In genomic region chr5:66987126-66987525, GRCh38 we compare ENCODE assay signal across 23 cellular contexts.
DNase-seq lines count a peak whose midpoint lies in the region; ATAC-seq, FAIRE-seq and TF ChIP-seq lines count a peak whose summit lies in the region.
"Had no signal": no experiment of that assay in that cellular context is flagged by ENCODE, and none has a peak within 500 bp of the region (broad histone marks: within the 10 kb centered on the region; RNA-seq: fewer than 3 reads in every experiment).

No MANE protein-coding gene starts in this region.

- H2BK15ac ChIP-seq in IMR-90 (ENCODE audit: low read depth, low read length) = no peak overlapping the region

- in situ Hi-C loops in IMR-90 (cut with MboI; ENCODE audit: low sequenced_read_pairs) = no loop called here

- TF ChIP-seq POLR2A in IMR-90 (IDR thresholded peaks at IDR 0.05; ENCODE audit: low read depth, low read length) = no peak

- H3K9ac ChIP-seq in IMR-90 (ENCODE audit: low read depth, low read length) = no peak overlapping the region
- H3K9ac ChIP-seq: BLaER1 had no signal

- TF ChIP-seq CTCF in D721Med (IDR thresholded peaks at IDR 0.05; ENCODE audit: insufficient read depth, missing control alignments) = no peak
- TF ChIP-seq CTCF in IMR-90 (conservative IDR thresholded peaks at IDR 0.05; ENCODE audit: low read depth, low read length) = no peak
- no peak for TF ChIP-seq CTCF in bronchial epithelial cell (IDR thresholded peaks at IDR 0.05; ENCODE audit: insufficient read depth, low read length, severe bottlenecking)

- no peak overlapping the region for H2BK20ac ChIP-seq in IMR-90 (ENCODE audit: low read depth, low read length)

- H3K18ac ChIP-seq in IMR-90 (ENCODE audit: low read depth, low read length) = no peak overlapping the region; the same call in 1 of the 2 replicates

- no peaks in the 10 kb centered on the region for H3K9me3 ChIP-seq in IMR-90 (ENCODE audit: control insufficient read depth, insufficient read depth, low read length)
- H3K9me3 ChIP-seq: BLaER1, esophagus squamous epithelium had no signal

- dilution Hi-C loops in IMR-90 (cut with HindIII; ENCODE audit: low sequenced_read_pairs, unreplicated experiment) = no loop called here

- intact Hi-C loops in IMR-90 (cut with micrococcal nuclease) = loop anchor here (1.0 kb wide), 1 partner anchor 27 kb away; no protein-coding TSS in a partner anchor

- H3K27me3 ChIP-seq in IMR-90 (ENCODE audit: control insufficient read depth, insufficient read depth, low read length) = no peaks in the 10 kb centered on the region
- H3K27me3 ChIP-seq in bronchial epithelial cell (ENCODE audit: control insufficient read depth, insufficient read depth, low read length) = no peaks in the 10 kb centered on the region
- H3K27me3 ChIP-seq: BLaER1, esophagus squamous epithelium had no signal

- POLR2A ChIA-PET in IMR-90 (lab: Charles Lee; ENCODE audit: unreplicated experiment) = interaction anchor here (0.6 kb wide), 1 partner anchor 29 kb away, joined by 3 read pairs; no protein-coding TSS in a partner anchor

- H2AK9ac ChIP-seq in IMR-90 (replicated peaks; ENCODE audit: low read depth, low read length, poor library complexity) = no peak overlapping the region

- no peak overlapping the region for H2AFZ ChIP-seq in IMR-90 (replicated peaks; ENCODE audit: low read length, poor library complexity)

- H3K14ac ChIP-seq in IMR-90 (replicated peaks; ENCODE audit: low read depth, low read length) = no peak overlapping the region

- WGBS in IMR-90 (ENCODE audit: extremely low coverage in 2 of 2, insufficient read length in 1 of 2), 2 experiments = no CpG with 5 or more reads among the region's 2 CpGs

- no peak overlapping the region for H4K91ac ChIP-seq in IMR-90 (ENCODE audit: insufficient read depth, low read depth, low read length)

- H3K56ac ChIP-seq in IMR-90 (ENCODE audit: extremely low read depth, insufficient read depth, low read length) = no peak overlapping the region

- H3K36me3 ChIP-seq in IMR-90 (ENCODE audit: control insufficient read depth, insufficient read depth, low read length) = no peaks in the 10 kb centered on the region
- H3K36me3 ChIP-seq in bronchial epithelial cell (ENCODE audit: control insufficient read depth, insufficient read depth, low read length) = no peaks in the 10 kb centered on the region
- H3K36me3 ChIP-seq: BLaER1, esophagus squamous epithelium had no signal

- peak overlapping the region; percentile 54; the same call in 1 of the 2 replicates for H3K4me2 ChIP-seq in IMR-90 (ENCODE audit: low read depth, low read length)

- no peak overlapping the region for H2AK5ac ChIP-seq in IMR-90 (ENCODE audit: low read depth, low read length)

- H3K79me1 ChIP-seq in IMR-90 (ENCODE audit: low read depth in 1 of 2, low read length in 2 of 2) = no peaks in the 10 kb centered on the region

- H2BK5ac ChIP-seq in IMR-90 (ENCODE audit: low read depth, low read length, poor library complexity, severe bottlenecking) = peak overlapping the region; percentile 63

- no peak overlapping the region for H4K5ac ChIP-seq in IMR-90 (ENCODE audit: low read depth, low read length)

- CTCF ChIA-PET in IMR-90 (lab: Yijun Ruan, JAX) = interaction anchor here (0.6 to 1.3 kb wide), 11 partner anchors 11 to 1107 kb away, joined by 3 to 6 read pairs (median 3); no protein-coding TSS in a partner anchor

- BruUV-seq in IMR-90 (replicated peaks; lab: Mats Ljungman, UMichigan) = no TSS peak

- H3K4me1 ChIP-seq in IMR-90 (ENCODE audit: control insufficient read depth, insufficient read depth, low read length) = peaks cover 6% of the 10 kb centered on the region

- H3K4me3 ChIP-seq in IMR-90 (ENCODE audit: insufficient read depth, low read depth, low read length) = no peak overlapping the region
- H3K4me3 ChIP-seq in bronchial epithelial cell (ENCODE audit: low read depth, low read length) = no peak overlapping the region
- H3K4me3 ChIP-seq: BLaER1, esophagus squamous epithelium had no signal

- H4K8ac ChIP-seq in IMR-90 (ENCODE audit: low read depth in 2 of 2, low read length in 2 of 2) = no peak overlapping the region; a peak in 1 of 4 replicates

- H3K27ac ChIP-seq in IMR-90 (ENCODE audit: insufficient read depth, low read length) = peak overlapping the region; percentile 32; the same call in 1 of the 2 replicates
- H3K27ac ChIP-seq: BLaER1, RWPE1 had no signal

- no peak overlapping the region for H3K4ac ChIP-seq in IMR-90 (ENCODE audit: low read depth, low read length)

- peaks cover 7% of the 10 kb centered on the region; the same call in 1 of the 2 replicates for H3K9me1 ChIP-seq in IMR-90 (ENCODE audit: insufficient read depth, low read length)

- FAIRE-seq in D721Med (lab: Jason Lieb, UNC) = peak; percentile 11
- FAIRE-seq in bronchial epithelial cell (lab: Jason Lieb, UNC) = no peak
- FAIRE-seq: H1, urothelium cell line had no signal

- DNase-seq in D721Med (ENCODE audit: insufficient read length, low spot score) (no peak), IMR-90 (peak; percentile 68), bronchial epithelial cell (ENCODE audit: low read depth) (peak; percentile 38), kidney tubule cell (ENCODE audit: low spot score) (peak; percentile 39), NCI-H2196 treated with DMSO at 0.1 percent for 48 hours (lab: John Stamatoyannopoulos, UW; ENCODE audit: unreplicated experiment) (no peak)
- no peak for DNase-seq in activated effector memory CD4-positive, alpha-beta T cell treated with anti-CD3 and anti-CD28 coated beads, Interleukin-2, amount 50 U/mL, for 16 hours
- no peak for DNase-seq in stimulated activated naive CD4-positive, alpha-beta T cell (lab: John Stamatoyannopoulos, UW)
- DNase-seq: ACHN; activated CD4-positive, alpha-beta memory T cell treated with anti-CD3 and anti-CD28 coated beads for 36 hours; activated naive CD4-positive, alpha-beta T cell treated with anti-CD3 and anti-CD28 coated beads for 36 hours; activated T-cell treated with anti-CD3 and anti-CD28 coated beads, Interleukin-2, amount 50 U/mL, for 1 hour; anterior cingulate cortex; effector memory CD8-positive, alpha-beta T cell; esophagus squamous epithelium; NCI-H1694; NCI-H2171; NCI-H526; nephron progenitor cell had no signal

- no peak for TF ChIP-seq RAD21 in IMR-90 (IDR thresholded peaks at IDR 0.05; ENCODE audit: low read length)

- ATAC-seq in IMR-90 (ENCODE audit: low read depth) (peak; percentile 86), GM19324 (IDR thresholded peaks at IDR 0.05; ENCODE audit: low FRiP score, unreplicated experiment) (no peak)
- ATAC-seq: effector memory CD8-positive, alpha-beta T cell had no signal

- H3K23ac ChIP-seq in IMR-90 (ENCODE audit: low read depth, low read length) = no peak overlapping the region

- no peaks in the 10 kb centered on the region for H4K20me1 ChIP-seq in IMR-90 (ENCODE audit: insufficient read depth, low read length)
- H4K20me1 ChIP-seq: BLaER1 had no signal

- no peak overlapping the region for H2BK120ac ChIP-seq in IMR-90 (ENCODE audit: low read depth, low read length)

TF ChIP-seq in IMR-90, 13 proteins besides CTCF, POLR2A, EP300 and RAD21:
- TF ChIP-seq FOS (IDR thresholded peaks at IDR 0.05; ENCODE audit: low read depth, low read length) (peak; percentile 41; the same call in 1 of the 2 replicates), NFE2L2 (IDR thresholded peaks at IDR 0.05; ENCODE audit: low read depth, low read length) (no peak), CHD1 (IDR thresholded peaks at IDR 0.05; ENCODE audit: low read depth, low read length) (no peak), CEBPB (IDR thresholded peaks at IDR 0.05; ENCODE audit: low read depth, low read length) (no peak), BHLHE40 (IDR thresholded peaks at IDR 0.05; ENCODE audit: low read depth, low read length) (no peak)
TF ChIP-seq in IMR-90: peak in this region for 1.

Comparison
In these comparisons a context has a peak if more than half of its experiments do, and no peak if none do; other contexts are left out.
1. DNase-seq: peak in IMR-90 (single experiment), bronchial epithelial cell (single experiment) and kidney tubule cell (single experiment); none in D721Med (single experiment), activated effector memory CD4-positive, alpha-beta T cell treated with anti-CD3 and anti-CD28 coated beads, Interleukin-2, amount 50 U/mL, for 16 hours (single experiment), NCI-H2196 treated with DMSO at 0.1 percent for 48 hours (single experiment) and stimulated activated naive CD4-positive, alpha-beta T cell (0 of 6).